Comparison of ENCODE assay signal across 1 cellular context in genomic region chr12:989751-990278, GRCh38.
TF ChIP-seq lines count a peak whose summit lies in the region.

No MANE protein-coding gene starts in this region.

TF ChIP-seq in H1, 55 proteins besides CTCF, POLR2A, EP300 and RAD21 (continued from another document):
- TF ChIP-seq MAX (IDR thresholded peaks at IDR 0.05) (no peak), E2F6 (IDR thresholded peaks at IDR 0.05) (no peak), ASH2L (IDR thresholded peaks at IDR 0.05; ENCODE audit: low read length) (no peak), TBP (IDR thresholded peaks at IDR 0.05; ENCODE audit: low read depth, low read length) (no peak), NANOG (IDR thresholded peaks at IDR 0.05; ENCODE audit: insufficient read depth, low read depth, low read length, poor library complexity, severe bottlenecking) (no peak), SIN3A (conservative IDR thresholded peaks at IDR 0.05 in 1 of 2, IDR thresholded peaks at IDR 0.05 in 1 of 2; ENCODE audit: low read depth in 1 of 2, low read length in 2 of 2) (no peak), RFX5 (IDR thresholded peaks at IDR 0.05; ENCODE audit: borderline replicate concordance, low read depth, low read length) (no peak), HDAC6 (IDR thresholded peaks at IDR 0.05; ENCODE audit: low read depth, low read length) (no peak), SP1 (IDR thresholded peaks at IDR 0.05; ENCODE audit: low read depth, low read length) (no peak)
